ENCODE assay signal across 24 cellular contexts in genomic region chr6:67200626-67201403, GRCh38.
"Had no signal": no experiment of that assay in that cellular context is flagged by ENCODE, and none has a peak within 500 bp of the region (broad histone marks: within the 10 kb centered on the region; RNA-seq: fewer than 3 reads in every experiment).

No MANE protein-coding gene starts in this region.

- H3K4me1 Mint-ChIP-seq: activated CD4-positive, alpha-beta T cell treated with anti-CD3 and anti-CD28 coated beads, Interleukin-2, amount 10 ng/mL, durations not matched to agents 24 days and 14 days; activated CD8-positive, alpha-beta memory T cell treated with anti-CD3 and anti-CD28 coated beads, Interleukin-2, amount 10 ng/mL, durations not matched to agents 7 days and 5 days; activated naive CD4-positive, alpha-beta T cell treated with anti-CD3 and anti-CD28 coated beads, Interleukin-2, amount 50 U/mL, for 24 hours; T-helper 17 cell; WTC11 had no signal

- H3K4me1 ChIP-seq: breast epithelium had no signal

- DNase-seq: activated CD4-positive, alpha-beta T cell treated with anti-CD3 and anti-CD28 coated beads for 1 hour; activated CD4-positive, alpha-beta T cell treated with anti-CD3 and anti-CD28 coated beads, Interleukin-2, amount 10 ng/mL, durations not matched to agents 24 days and 14 days; activated CD4-positive, alpha-beta T cell treated with anti-CD3 and anti-CD28 coated beads, Interleukin-2, amount 50 U/mL, for 48 hours; activated CD8-positive, alpha-beta memory T cell treated with anti-CD3 and anti-CD28 coated beads, Interleukin-2, amount 10 ng/mL, durations not matched to agents 7 days and 5 days; activated effector memory CD4-positive, alpha-beta T cell treated with Interleukin-2 at 50 U/mL for 16 hours; activated naive CD4-positive, alpha-beta T cell; activated T-cell treated with anti-CD3 and anti-CD28 coated beads, Interleukin-2, amount 50 U/mL, for 24 hours; aorta; caudate nucleus; NCI-H1092; NCI-H1417; NCI-H1930; NCI-H2171; NCI-H2227 treated with DMSO at 0.1 percent for 48 hours; NCI-H446 treated with DMSO at 0.1 percent for 48 hours; NCI-H526; NCI-H82; SIG-M5; T-helper 17 cell; T-helper 9 cell had no signal

- H3K36me3 Mint-ChIP-seq: activated CD8-positive, alpha-beta memory T cell treated with anti-CD3 and anti-CD28 coated beads, Interleukin-2, amount 10 ng/mL, durations not matched to agents 7 days and 5 days; activated naive CD4-positive, alpha-beta T cell treated with anti-CD3 and anti-CD28 coated beads, Interleukin-2, amount 50 U/mL, for 24 hours; WTC11 had no signal

- H3K27me3 ChIP-seq: breast epithelium had no signal

- H3K27ac ChIP-seq: breast epithelium had no signal

- H3K27ac Mint-ChIP-seq: activated CD4-positive, alpha-beta T cell treated with anti-CD3 and anti-CD28 coated beads, Interleukin-2, amount 10 ng/mL, durations not matched to agents 24 days and 14 days; activated CD8-positive, alpha-beta memory T cell treated with anti-CD3 and anti-CD28 coated beads, Interleukin-2, amount 10 ng/mL, durations not matched to agents 7 days and 5 days; activated naive CD4-positive, alpha-beta T cell treated with anti-CD3 and anti-CD28 coated beads, Interleukin-2, amount 50 U/mL, for 24 hours; activated T-cell treated with anti-CD3 and anti-CD28 coated beads, Interleukin-2, amount 50 U/mL, for 24 hours; activated T-helper 1 cell treated with anti-CD3 and anti-CD28 coated beads, Interleukin-12 subunit alpha, Interleukin-12 subunit beta, Interleukin-2, Interleukin-4 antibody, amounts not matched to agents 30 ng/mL and 10 ng/mL and 1 ng/mL, durations not matched to agents 14 hours and 24 hours and 36 hours; T-helper 17 cell; WTC11 had no signal

- H3K4me3 ChIP-seq: breast epithelium had no signal

- ATAC-seq: activated CD8-positive, alpha-beta memory T cell treated with anti-CD3 and anti-CD28 coated beads, Interleukin-2, amount 10 ng/mL, durations not matched to agents 7 days and 5 days; T-helper 17 cell; WTC11 had no signal

- H3K4me3 Mint-ChIP-seq: activated CD4-positive, alpha-beta T cell treated with anti-CD3 and anti-CD28 coated beads, Interleukin-2, amount 10 ng/mL, durations not matched to agents 24 days and 14 days; activated CD8-positive, alpha-beta memory T cell treated with anti-CD3 and anti-CD28 coated beads, Interleukin-2, amount 10 ng/mL, durations not matched to agents 7 days and 5 days; activated naive CD4-positive, alpha-beta T cell treated with anti-CD3 and anti-CD28 coated beads, Interleukin-2, amount 50 U/mL, for 24 hours; activated T-cell treated with anti-CD3 and anti-CD28 coated beads, Interleukin-2, amount 50 U/mL, for 24 hours; activated T-helper 1 cell treated with anti-CD3 and anti-CD28 coated beads, Interleukin-12 subunit alpha, Interleukin-12 subunit beta, Interleukin-2, Interleukin-4 antibody, amounts not matched to agents 30 ng/mL and 10 ng/mL and 1 ng/mL, durations not matched to agents 14 hours and 24 hours and 36 hours; T-helper 17 cell; WTC11 had no signal

- H3K27me3 Mint-ChIP-seq: activated CD4-positive, alpha-beta T cell treated with anti-CD3 and anti-CD28 coated beads, Interleukin-2, amount 10 ng/mL, durations not matched to agents 24 days and 14 days; activated CD8-positive, alpha-beta memory T cell treated with anti-CD3 and anti-CD28 coated beads, Interleukin-2, amount 10 ng/mL, durations not matched to agents 7 days and 5 days; activated naive CD4-positive, alpha-beta T cell treated with anti-CD3 and anti-CD28 coated beads, Interleukin-2, amount 50 U/mL, for 24 hours; activated T-cell treated with anti-CD3 and anti-CD28 coated beads, Interleukin-2, amount 50 U/mL, for 24 hours; T-helper 17 cell had no signal

- H3K36me3 ChIP-seq: breast epithelium had no signal
